9 cellular contexts compared by ENCODE assay signal in genomic region chr16:82061861-82062525, GRCh38. TPM values are rescaled to one million over a fixed set of nuclear protein-coding genes. Genes with fewer than 3 reads are reported as not detected.
A peak's percentile ranks its signal among the peaks of the same experiment; 100 is the strongest.
DNase-seq lines count a peak whose midpoint lies in the region; ATAC-seq, FAIRE-seq and TF ChIP-seq lines count a peak whose summit lies in the region.
"Had no signal": no experiment of that assay in that cellular context is flagged by ENCODE, and none has a peak within 500 bp of the region (broad histone marks: within the 10 kb centered on the region; RNA-seq: fewer than 3 reads in every experiment).

No MANE protein-coding gene starts in this region.

- intact Hi-C loops in lower lobe of right lung (cut with DNase I), result no loop called here

- H3K27me3 ChIP-seq in lower lobe of right lung (ENCODE audit: low read depth), result no peaks in the 10 kb centered on the region
- H3K27me3 ChIP-seq in right atrium auricular region, result no peaks in the 10 kb centered on the region

- ATAC-seq in lower lobe of right lung (peak; percentile 5 to 28), HG03045 (IDR thresholded peaks at IDR 0.05; ENCODE audit: unreplicated experiment) (no peak)

- H3K36me3 ChIP-seq in lower lobe of right lung (no peaks in the 10 kb centered on the region), right atrium auricular region (no peaks in the 10 kb centered on the region)

- peaks cover 38% of the 10 kb centered on the region for H3K4me1 ChIP-seq in lower lobe of right lung
- H3K4me1 ChIP-seq in right atrium auricular region, result no peaks in the 10 kb centered on the region

- DNase-seq in D341Med (ENCODE audit: low spot score) (peak; percentile 43), HT1080 (ENCODE audit: low read depth) (peak; percentile 14), amniotic epithelial cell (ENCODE audit: low read depth) (peak; percentile 58), lower lobe of right lung (no peak), activated T-cell treated with anti-CD3 and anti-CD28 coated beads for 4 hours (no peak), right atrium auricular region (ENCODE audit: low spot score) (no peak), GM12892 (ENCODE audit: insufficient read length) (no peak)

- H3K27ac ChIP-seq in lower lobe of right lung (peak overlapping the region; percentile 73), right atrium auricular region (no peak overlapping the region)

- TF ChIP-seq CTCF in lower lobe of right lung (IDR thresholded peaks at IDR 0.05) (peak; percentile 49), right atrium auricular region (IDR thresholded peaks at IDR 0.05) (peak in 1 of 2 donors; percentile 49)

- H3K4me3 ChIP-seq in lower lobe of right lung (no peak overlapping the region), right atrium auricular region (no peak overlapping the region)

- H3K9me3 ChIP-seq in lower lobe of right lung (no peaks in the 10 kb centered on the region), right atrium auricular region (no peaks in the 10 kb centered on the region)

- FAIRE-seq in GM12892 (lab: Jason Lieb, UNC), result no peak

- no peak for TF ChIP-seq POLR2A in GM12892 (IDR thresholded peaks at IDR 0.05; ENCODE audit: low read depth, low read length)

RNA-seq across cellular contexts. Expression of gene HSD17B2, which starts 26.9 kb away (rescaled TPM):
- 2.2 and 4.4 TPM in 2 replicates for total RNA-seq in HT1080 (2014; rRNA removed; shearing (Covaris generic))
- 3.5 and 5.1 TPM in 2 replicates for polyA plus RNA-seq in HT1080 (2015; cell fraction: cytosol; rRNA removed)
- polyA plus RNA-seq in HT1080 (2015; cell fraction: nucleus; rRNA removed), result 4.5 and 12.0 TPM in 2 replicates
- total RNA-seq in lower lobe of right lung (2.9 TPM), right atrium auricular region (not detected)
- not detected for polyA plus RNA-seq in GM12892 (2012; ENCODE audit: missing spikeins)
- polyA plus RNA-seq: immature natural killer cell had no signal

RNA-seq across cellular contexts. Expression of gene SDR42E1, which starts 50.7 kb away (rescaled TPM):
- 4.6 and 5.9 TPM in 2 replicates for total RNA-seq in HT1080 (2014; rRNA removed; shearing (Covaris generic))
- 3.7 and 4.6 TPM in 2 replicates for polyA plus RNA-seq in HT1080 (2015; cell fraction: cytosol; rRNA removed)
- polyA plus RNA-seq in HT1080 (2015; cell fraction: nucleus; rRNA removed), result 3.5 and 3.8 TPM in 2 replicates
- total RNA-seq in lower lobe of right lung, result 8.4 TPM
- under 1 TPM; 0.11 to 0.90 TPM for total RNA-seq in right atrium auricular region
- 5.1 TPM for polyA plus RNA-seq in GM12892 (2012; ENCODE audit: missing spikeins)

Comparison
In these comparisons a context has a peak if more than half of its experiments do, and no peak if none do; other contexts are left out.
1. DNase-seq: peak in D341Med (single experiment), HT1080 (single experiment) and amniotic epithelial cell (single experiment); none in lower lobe of right lung (single experiment), activated T-cell treated with anti-CD3 and anti-CD28 coated beads for 4 hours (single experiment), right atrium auricular region (single experiment) and GM12892 (single experiment).